9 cellular contexts compared by ENCODE assay signal in the genomic region with DNA sequence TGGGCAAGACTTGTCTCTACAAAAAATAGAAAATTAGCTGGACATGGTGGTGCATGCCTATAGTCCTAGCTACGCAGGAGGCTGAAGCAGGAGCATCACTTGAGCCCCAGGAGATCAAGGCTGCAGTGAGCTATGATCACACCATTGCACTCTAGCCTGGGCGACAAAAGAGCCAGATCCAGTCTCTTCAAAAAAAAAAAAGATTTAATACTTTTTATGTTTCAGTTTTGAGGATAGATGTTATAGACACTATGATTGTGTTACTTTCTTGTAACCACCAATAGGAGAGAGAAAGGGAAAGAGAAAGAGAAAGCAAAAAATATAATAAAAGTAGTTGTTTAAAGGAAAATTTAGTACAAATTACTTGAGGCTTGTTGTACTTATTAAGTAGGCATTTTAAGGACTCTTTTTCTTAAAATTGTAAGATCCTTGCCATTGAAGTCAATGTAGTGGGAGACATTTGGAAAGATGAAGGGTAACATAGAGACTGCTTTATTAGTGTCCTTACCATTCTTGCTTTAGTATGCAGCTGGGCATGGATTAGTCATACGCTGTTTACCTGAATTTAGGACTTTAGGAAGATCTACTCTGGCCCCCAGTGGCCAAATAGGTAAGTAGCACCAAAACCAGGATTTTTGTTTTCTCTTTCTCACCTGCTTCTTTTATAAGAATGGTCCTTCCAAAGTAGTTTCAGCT. TPM values are rescaled to one million over a fixed set of nuclear protein-coding genes. Genes with fewer than 3 reads are reported as not detected.
DNase-seq lines count a peak whose midpoint lies in the region; TF ChIP-seq lines count a peak whose summit lies in the region.
"Had no signal": no experiment of that assay in that cellular context is flagged by ENCODE, and none has a peak within 500 bp of the region (broad histone marks: within the 10 kb centered on the region; RNA-seq: fewer than 3 reads in every experiment).

No MANE protein-coding gene starts in this region.

- no peak overlapping the region for H3K4me3 Mint-ChIP-seq in brain

- peak overlapping the region; percentile 11 for H2AFZ ChIP-seq in ACC112 (ENCODE audit: low read length, unreplicated experiment)

- H3K27me3 Mint-ChIP-seq in brain = no peaks in the 10 kb centered on the region

- H3K4me3 ChIP-seq in ACC112 (ENCODE audit: low read depth, low read length) = peak overlapping the region; percentile 8; the same call in 1 of the 2 replicates
- no peak overlapping the region for H3K4me3 ChIP-seq in HAP-1
- H3K4me3 ChIP-seq in Peyer's patch = no peak overlapping the region
- H3K4me3 ChIP-seq: SK-N-MC had no signal

- H3K36me3 Mint-ChIP-seq in brain = no peaks in the 10 kb centered on the region

- no peak overlapping the region for H3K27ac ChIP-seq in ACC112 (ENCODE audit: low read depth, low read length)
- H3K27ac ChIP-seq in KOPT-K1 (ENCODE audit: low read depth, low read length, poor library complexity, severe bottlenecking) = peak overlapping the region; percentile 38
- H3K27ac ChIP-seq in Peyer's patch = no peak overlapping the region
- H3K27ac ChIP-seq: SK-N-MC had no signal

- no peak overlapping the region for H3K27ac Mint-ChIP-seq in brain

- no peaks in the 10 kb centered on the region for H3K9me3 Mint-ChIP-seq in brain

- H3K79me2 ChIP-seq in ACC112 (ENCODE audit: control insufficient read depth, insufficient read depth, low read length, unreplicated experiment) = no peaks in the 10 kb centered on the region

- H3K4me1 ChIP-seq in ACC112 (ENCODE audit: control insufficient read depth, insufficient read depth, low read length, unreplicated experiment) (peaks cover 9% of the 10 kb centered on the region), HAP-1 (no peaks in the 10 kb centered on the region), Peyer's patch (no peaks in the 10 kb centered on the region)

- H3K9me3 ChIP-seq in HAP-1 = no peaks in the 10 kb centered on the region
- no peaks in the 10 kb centered on the region for H3K9me3 ChIP-seq in KOPT-K1 (ENCODE audit: insufficient read depth, low read length, poor library complexity, severe bottlenecking)
- H3K9me3 ChIP-seq in Peyer's patch = no peaks in the 10 kb centered on the region

- CTCF ChIA-PET in GM10248 (lab: Yijun Ruan, JAX) = interaction anchor here (0.6 to 5.7 kb wide), 19 partner anchors 8 to 420 kb away, joined by 3 to 33 read pairs (median 4); partner anchors contain the start of genes ATP6V1A, GRAMD1C and NAA50

- H3K27me3 ChIP-seq in ACC112 (ENCODE audit: insufficient read depth, low read length) = no peaks in the 10 kb centered on the region
- no peaks in the 10 kb centered on the region for H3K27me3 ChIP-seq in HAP-1 (ENCODE audit: low read depth)
- no peaks in the 10 kb centered on the region for H3K27me3 ChIP-seq in Peyer's patch

- in situ Hi-C loops in HAP-1 (cut with MboI; ENCODE audit: low sequenced_read_pairs) = loop anchor here (5.0 to 25.0 kb wide), 2 partner anchors 70 to 175 kb away; partner anchors contain the start of genes ATP6V1A and NAA50

- no peaks in the 10 kb centered on the region for H3K4me1 Mint-ChIP-seq in brain

- H3K36me3 ChIP-seq in ACC112 (ENCODE audit: insufficient read depth, low read length) (no peaks in the 10 kb centered on the region), HAP-1 (replicated peaks) (no peaks in the 10 kb centered on the region), KOPT-K1 (ENCODE audit: insufficient read depth, low read length) (no peaks in the 10 kb centered on the region), Peyer's patch (peaks cover 0 to 4% (median 0%) of the 10 kb centered on the region in 3 donors)

- DNase-seq in GM10248 (ENCODE audit: extremely low spot score) = peak; percentile 56
- peak; percentile 50 to 72 for DNase-seq in HAP-1 (ENCODE audit: low spot score in 2 of 2)
- DNase-seq in Peyer's patch = peak in 1 of 3 donors; percentile 65
- DNase-seq in kidney tubule cell (ENCODE audit: low spot score) = peak; percentile 82
- peak; percentile 52 for DNase-seq in superior temporal gyrus (ENCODE audit: extremely low spot score)

- TF ChIP-seq CTCF in GM10248 (IDR thresholded peaks at IDR 0.05; ENCODE audit: control extremely low read depth, extremely low read depth, low read depth, missing control alignments) (peak; percentile 71), Peyer's patch (IDR thresholded peaks at IDR 0.05) (peak; percentile 24 to 88 (median 73)), brain (conservative IDR thresholded peaks at IDR 0.05) (peak; percentile 59 to 63)

- POLR2A ChIA-PET in GM10248 (lab: Yijun Ruan, JAX) = no interaction called here

- no peak for TF ChIP-seq POLR2A in Peyer's patch (IDR thresholded peaks at IDR 0.05)

RNA-seq across cellular contexts. Expression of gene ZDHHC23, which starts 35.1 kb away (rescaled TPM):
- total RNA-seq in Peyer's patch = 10 to 100 TPM; 15.7 to 27.2 (median 25.2) TPM
- 1.9 TPM for polyA plus RNA-seq in brain (ENCODE audit: insufficient read depth, low read depth, low replicate concordance)
